Comparison of ENCODE assay signal across 2 cellular contexts in the genomic region with DNA sequence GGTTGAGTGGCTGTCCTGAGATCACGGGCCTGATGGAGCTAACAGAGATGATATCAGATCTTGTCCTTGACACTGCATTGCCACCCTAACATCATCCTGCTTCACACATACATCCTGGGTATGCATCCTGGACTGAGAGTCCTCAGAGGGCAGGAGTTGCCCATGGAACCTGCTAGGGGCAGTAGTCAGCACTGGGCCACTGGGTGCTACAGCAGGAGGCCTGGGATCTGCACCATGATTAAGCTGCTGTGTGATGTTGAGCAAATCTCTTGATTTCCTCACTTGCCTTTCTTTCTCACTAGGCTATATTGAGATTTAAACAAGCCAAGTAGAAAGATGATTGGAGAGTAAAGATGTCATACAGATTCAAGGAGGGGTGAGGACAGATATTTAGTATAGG.
TF ChIP-seq lines count a peak whose summit lies in the region.

No MANE protein-coding gene starts in this region.

TF ChIP-seq in WTC11, 78 proteins besides CTCF, POLR2A, EP300 and RAD21:
- 0 out of 2 replicates have a peak, but pooled peaks have one; percentile 37 for TF ChIP-seq ZNF423 (CRISPR knock-in tag; IDR thresholded peaks at IDR 0.05)
- TF ChIP-seq, protein P1, sequence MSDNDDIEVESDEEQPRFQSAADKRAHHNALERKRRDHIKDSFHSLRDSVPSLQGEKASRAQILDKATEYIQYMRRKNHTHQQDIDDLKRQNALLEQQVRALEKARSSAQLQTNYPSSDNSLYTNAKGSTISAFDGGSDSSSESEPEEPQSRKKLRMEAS (CRISPR knock-in tag; IDR thresholded peaks at IDR 0.05), result no peak

TF ChIP-seq in HepG2, 621 proteins besides CTCF, POLR2A, EP300 and RAD21:
- TF ChIP-seq SMC3 (IDR thresholded peaks at IDR 0.05; ENCODE audit: low read length) (peak; percentile 21; the same call in 1 of the 2 replicates), STAG1 (CRISPR knock-in tag; IDR thresholded peaks at IDR 0.05) (peak; percentile 22; the same call in 1 of the 2 replicates), CEBPB (IDR thresholded peaks at IDR 0.05; ENCODE audit: borderline replicate concordance, low read depth, low read length) (no peak), ATRX (CRISPR knock-in tag; IDR thresholded peaks at IDR 0.05; ENCODE audit: borderline replicate concordance) (no peak), ZNF263 (CRISPR knock-in tag; IDR thresholded peaks at IDR 0.05) (no peak), GLI4 (CRISPR knock-in tag; IDR thresholded peaks at IDR 0.05; ENCODE audit: borderline replicate concordance) (no peak)
- TF ChIP-seq, protein P2, sequence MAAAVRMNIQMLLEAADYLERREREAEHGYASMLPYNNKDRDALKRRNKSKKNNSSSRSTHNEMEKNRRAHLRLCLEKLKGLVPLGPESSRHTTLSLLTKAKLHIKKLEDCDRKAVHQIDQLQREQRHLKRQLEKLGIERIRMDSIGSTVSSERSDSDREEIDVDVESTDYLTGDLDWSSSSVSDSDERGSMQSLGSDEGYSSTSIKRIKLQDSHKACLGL (CRISPR knock-in tag; IDR thresholded peaks at IDR 0.05), result no peak
- TF ChIP-seq, protein P3, sequence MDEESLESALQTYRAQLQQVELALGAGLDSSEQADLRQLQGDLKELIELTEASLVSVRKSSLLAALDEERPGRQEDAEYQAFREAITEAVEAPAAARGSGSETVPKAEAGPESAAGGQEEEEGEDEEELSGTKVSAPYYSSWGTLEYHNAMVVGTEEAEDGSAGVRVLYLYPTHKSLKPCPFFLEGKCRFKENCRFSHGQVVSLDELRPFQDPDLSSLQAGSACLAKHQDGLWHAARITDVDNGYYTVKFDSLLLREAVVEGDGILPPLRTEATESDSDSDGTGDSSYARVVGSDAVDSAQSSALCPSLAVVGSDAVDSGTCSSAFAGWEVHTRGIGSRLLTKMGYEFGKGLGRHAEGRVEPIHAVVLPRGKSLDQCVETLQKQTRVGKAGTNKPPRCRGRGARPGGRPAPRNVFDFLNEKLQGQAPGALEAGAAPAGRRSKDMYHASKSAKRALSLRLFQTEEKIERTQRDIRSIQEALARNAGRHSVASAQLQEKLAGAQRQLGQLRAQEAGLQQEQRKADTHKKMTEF (CRISPR knock-in tag; IDR thresholded peaks at IDR 0.05), result no peak
